1 cellular context compared by ENCODE assay signal in genomic region chr21:34888569-34889286, GRCh38.
A peak's percentile ranks its signal among the peaks of the same experiment; 100 is the strongest.
TF ChIP-seq lines count a peak whose summit lies in the region.

No MANE protein-coding gene starts in this region.

TF ChIP-seq in K562, 482 proteins besides CTCF, POLR2A, EP300 and RAD21 (continued from another document and continues in another):
- TF ChIP-seq ARID3A (IDR thresholded peaks at IDR 0.05; ENCODE audit: borderline replicate concordance, low read depth, low read length) (no peak), ZBTB12 (CRISPR knock-in tag; IDR thresholded peaks at IDR 0.05) (no peak), ZBTB1 (CRISPR knock-in tag; IDR thresholded peaks at IDR 0.05; ENCODE audit: borderline replicate concordance, low read depth) (peak; percentile 66), ARID1B (IDR thresholded peaks at IDR 0.05) (no peak), TAF7 (tag; IDR thresholded peaks at IDR 0.05) (no peak), MBD2 (IDR thresholded peaks at IDR 0.05; ENCODE audit: borderline replicate concordance, low read depth) (no peak), ZNF277 (CRISPR knock-in tag; IDR thresholded peaks at IDR 0.05; ENCODE audit: borderline replicate concordance) (no peak), CREB5 (CRISPR knock-in tag; IDR thresholded peaks at IDR 0.05) (no peak), HSF4 (CRISPR knock-in tag; IDR thresholded peaks at IDR 0.05; ENCODE audit: borderline replicate concordance) (no peak), ZNF274 (IDR thresholded peaks at IDR 0.05; ENCODE audit: borderline replicate concordance, low read depth, low read length) (no peak; the same call in 1 of the 2 replicates), HNRNPH1 (optimal IDR thresholded peaks at IDR 0.05; ENCODE audit: low read depth, low read length) (no peak), ZNF79 (CRISPR knock-in tag; IDR thresholded peaks at IDR 0.05; ENCODE audit: low read depth) (no peak), RBBP5 (IDR thresholded peaks at IDR 0.05; ENCODE audit: borderline replicate concordance, insufficient read depth, low read length, poor library complexity, severe bottlenecking) (peak; percentile 79), TFAP4 (CRISPR knock-in tag; IDR thresholded peaks at IDR 0.05; ENCODE audit: borderline replicate concordance) (no peak), ZBTB33 (CRISPR knock-in tag; IDR thresholded peaks at IDR 0.05) (no peak; the same call in 1 of the 2 replicates), NCOA4 (IDR thresholded peaks at IDR 0.05; ENCODE audit: partially characterized antibody) (no peak), THRA (IDR thresholded peaks at IDR 0.05) (no peak), GMEB1 (CRISPR knock-in tag; IDR thresholded peaks at IDR 0.05) (peak; percentile 73), CREB3L1 (IDR thresholded peaks at IDR 0.05; ENCODE audit: borderline replicate concordance, low read depth) (peak; percentile 64; the same call in 1 of the 2 replicates), IRF2 (CRISPR knock-in tag; IDR thresholded peaks at IDR 0.05) (no peak), ZNF551 (CRISPR knock-in tag; IDR thresholded peaks at IDR 0.05) (no peak), ZNF444 (CRISPR knock-in tag; IDR thresholded peaks at IDR 0.05) (no peak), ZNF696 (CRISPR knock-in tag; conservative IDR thresholded peaks at IDR 0.05) (no peak), NFYB (IDR thresholded peaks at IDR 0.05; ENCODE audit: extremely low read depth, insufficient read length) (peak; percentile 57), CBX8 (IDR thresholded peaks at IDR 0.05; ENCODE audit: borderline replicate concordance, extremely low read depth, low read depth, low read length, poor library complexity, severe bottlenecking) (no peak), POLR2H (tag; IDR thresholded peaks at IDR 0.05; ENCODE audit: low read depth) (peak; percentile 97), TBP (optimal IDR thresholded peaks at IDR 0.05; ENCODE audit: low read depth, low read length) (peak; percentile 98), POLR2AphosphoS2 (IDR thresholded peaks at IDR 0.05; ENCODE audit: low read length) (peak; percentile 30; the same call in 1 of the 2 replicates), ZBTB40 (IDR thresholded peaks at IDR 0.05) (no peak), ZBTB40 (CRISPR knock-in tag; IDR thresholded peaks at IDR 0.05) (0 out of 2 replicates have a peak, but pooled peaks have one; percentile 11)
